9 cellular contexts compared by ENCODE assay signal in genomic region chr19:38339001-38339400, GRCh38. TPM values are rescaled to one million over a fixed set of nuclear protein-coding genes. Genes with fewer than 3 reads are reported as not detected.
A peak's percentile ranks its signal among the peaks of the same experiment; 100 is the strongest.
DNase-seq lines count a peak whose midpoint lies in the region; ATAC-seq, FAIRE-seq and TF ChIP-seq lines count a peak whose summit lies in the region.
"Not testable (repeated sequence)": the region's sequence is repeated elsewhere in the genome, so short reads cannot be mapped to it uniquely, and the experiment has no call there.
"Had no signal": no experiment of that assay in that cellular context is flagged by ENCODE, and none has a peak within 500 bp of the region (broad histone marks: within the 10 kb centered on the region; RNA-seq: fewer than 3 reads in every experiment).

No MANE protein-coding gene starts in this region.

- dilution Hi-C loops in mammary epithelial cell (cut with HindIII; ENCODE audit: low sequenced_read_pairs), result loop anchor here (5.0 kb wide), 1 partner anchor 73 kb away; no protein-coding TSS in a partner anchor
- dilution Hi-C loops in keratinocyte (cut with MboI; ENCODE audit: extremely low pct_ligation_motif_present, low sequenced_read_pairs), result not testable (repeated sequence)

- TSS peak; percentile 14 for BruUV-seq in Caco-2 (replicated peaks; lab: Mats Ljungman, UMichigan)
- BruUV-seq in mammary epithelial cell (replicated peaks; lab: Mats Ljungman, UMichigan), result not testable (repeated sequence)

- POLR2A ChIA-PET in Caco-2 (lab: Charles Lee), result interaction anchor here (0.5 to 1.9 kb wide), 2 partner anchors 19 to 35 kb away, joined by 5 read pairs; partner anchors contain the start of gene PSMD8
- POLR2A ChIA-PET in RWPE1 (lab: Yijun Ruan, JAX; ENCODE audit: low non-redundant PET); activated CD4-positive, alpha-beta memory T cell treated with anti-CD3 and anti-CD28 coated beads for 36 hours (lab: Charles Lee): not testable (repeated sequence)

- not testable (repeated sequence) for H3K36me3 ChIP-seq in Caco-2 (ENCODE audit: control insufficient read depth, insufficient read depth, low read length); Loucy (ENCODE audit: insufficient read depth, low read length); mammary epithelial cell (ENCODE audit: insufficient read depth, low read length); keratinocyte (ENCODE audit: control insufficient read depth in 2 of 2, extremely low read depth in 1 of 2, insufficient read depth in 2 of 2, low read length in 2 of 2)

- not testable (repeated sequence) for H3K9me1 ChIP-seq in keratinocyte (ENCODE audit: control insufficient read depth, extremely low read depth, insufficient read depth, low read length)

- H3K9me2 ChIP-seq in Loucy (replicated peaks; ENCODE audit: low read depth, low read length), result not testable (repeated sequence)

- not testable (repeated sequence) for TF ChIP-seq CTCF in Caco-2 (IDR thresholded peaks at IDR 0.05; ENCODE audit: insufficient read depth in 1 of 2, low read depth in 1 of 2, low read length in 1 of 2, severe bottlenecking in 1 of 2, unreplicated experiment in 1 of 2); Loucy (conservative IDR thresholded peaks at IDR 0.05; ENCODE audit: low read length); RWPE1 (conservative IDR thresholded peaks at IDR 0.05; ENCODE audit: low read depth); mammary epithelial cell (conservative IDR thresholded peaks at IDR 0.05 in 1 of 2, IDR thresholded peaks at IDR 0.05 in 1 of 2; ENCODE audit: extremely low read depth in 1 of 2, insufficient read depth in 1 of 2, low read depth in 1 of 2, low read length in 2 of 2); keratinocyte (optimal IDR thresholded peaks at IDR 0.05 in 1 of 3, IDR thresholded peaks at IDR 0.05 in 1 of 3, conservative IDR thresholded peaks at IDR 0.05 in 1 of 3; ENCODE audit: extremely low read depth in 1 of 3, insufficient read depth in 2 of 3, low read length in 3 of 3); natural killer cell (IDR thresholded peaks at IDR 0.05)

- intact Hi-C loops in Caco-2 (cut with micrococcal nuclease; ENCODE audit: unreplicated experiment); activated CD4-positive, alpha-beta memory T cell treated with anti-CD3 and anti-CD28 coated beads for 36 hours (cut with micrococcal nuclease): not testable (repeated sequence)
- intact Hi-C loops in mammary epithelial cell (cut with micrococcal nuclease) (loop anchor here (10.0 kb wide), 1 partner anchor 344 kb away; no protein-coding TSS in a partner anchor), natural killer cell (cut with micrococcal nuclease) (loop anchor here (10.0 kb wide), 1 partner anchor 1024 kb away; no protein-coding TSS in a partner anchor)

- H3K9me3 Mint-ChIP-seq in Caco-2 (ENCODE audit: unreplicated experiment); activated CD4-positive, alpha-beta memory T cell treated with anti-CD3 and anti-CD28 coated beads for 36 hours; natural killer cell; stimulated activated naive CD8-positive, alpha-beta T cell treated with anti-CD3 and anti-CD28 coated beads, Interleukin-15, Interleukin-2, amounts not matched to agents 100 ng/mL and 50 ng/mL, for 24 hours: not testable (repeated sequence)

- peak overlapping the region; percentile 12 for H3K4me2 ChIP-seq in Loucy (ENCODE audit: low read depth, low read length, poor library complexity, severe bottlenecking)
- not testable (repeated sequence) for H3K4me2 ChIP-seq in mammary epithelial cell (ENCODE audit: insufficient read depth, low read depth, low read length); keratinocyte (ENCODE audit: control insufficient read depth, extremely low read depth, insufficient read depth, low read depth, low read length)

- H3K36me3 Mint-ChIP-seq in Caco-2 (ENCODE audit: insufficient read depth, unreplicated experiment), result peaks cover 21% of the 10 kb centered on the region
- not testable (repeated sequence) for H3K36me3 Mint-ChIP-seq in activated CD4-positive, alpha-beta memory T cell treated with anti-CD3 and anti-CD28 coated beads for 36 hours; natural killer cell; stimulated activated naive CD8-positive, alpha-beta T cell treated with anti-CD3 and anti-CD28 coated beads, Interleukin-15, Interleukin-2, amounts not matched to agents 100 ng/mL and 50 ng/mL, for 24 hours (ENCODE audit: low read depth)

- 0 out of 2 replicates have a peak overlapping the region, but pooled peaks have one; percentile 36 for H3K27ac ChIP-seq in RWPE1
- H3K27ac ChIP-seq in mammary epithelial cell (ENCODE audit: insufficient read depth, low read depth, low read length); keratinocyte (ENCODE audit: control insufficient read depth, insufficient read depth, low read length): not testable (repeated sequence)

- not testable (repeated sequence) for H3K79me2 ChIP-seq in Loucy (ENCODE audit: insufficient read depth, low read length); mammary epithelial cell (ENCODE audit: insufficient read depth, low read length); keratinocyte (ENCODE audit: control insufficient read depth, insufficient read depth, low read length)

- not testable (repeated sequence) for H3K4me3 ChIP-seq in Caco-2 (ENCODE audit: low read depth, low read length); Loucy (ENCODE audit: low read length, poor library complexity, severe bottlenecking); mammary epithelial cell (replicated peaks in 1 of 3; ENCODE audit: insufficient read depth in 1 of 3, low read depth in 2 of 3, low read length in 3 of 3); keratinocyte (ENCODE audit: control insufficient read depth in 2 of 3, extremely low read depth in 1 of 3, insufficient read depth in 2 of 3, low read depth in 1 of 3, low read length in 3 of 3)

- DNase-seq in Caco-2, result peak; percentile 69 to 83
- not testable (repeated sequence) for DNase-seq in RWPE1 (ENCODE audit: low spot score); activated CD4-positive, alpha-beta memory T cell treated with anti-CD3 and anti-CD28 coated beads for 36 hours; mammary epithelial cell; keratinocyte (ENCODE audit: low read depth, low spot score); natural killer cell

- H3K9ac ChIP-seq in Loucy (ENCODE audit: low read depth, low read length, poor library complexity, severe bottlenecking); mammary epithelial cell (ENCODE audit: insufficient read depth, low read length); keratinocyte (ENCODE audit: control insufficient read depth, extremely low read depth, insufficient read depth, low read length): not testable (repeated sequence)

- WGBS in mammary epithelial cell (ENCODE audit: low coverage, missing lambda C conversion rate), result 39% methylated on average over 4 of the region's 4 CpGs

- H3K27ac Mint-ChIP-seq in Caco-2 (ENCODE audit: unreplicated experiment), result peak overlapping the region; percentile 77
- H3K27ac Mint-ChIP-seq in activated CD4-positive, alpha-beta memory T cell treated with anti-CD3 and anti-CD28 coated beads for 36 hours; natural killer cell; stimulated activated naive CD8-positive, alpha-beta T cell treated with anti-CD3 and anti-CD28 coated beads, Interleukin-15, Interleukin-2, amounts not matched to agents 100 ng/mL and 50 ng/mL, for 24 hours: not testable (repeated sequence)

- in situ Hi-C loops in mammary epithelial cell (cut with MboI; ENCODE audit: low sequenced_read_pairs in 2 of 2), result loop anchor here in 1 of 2 donors (10.0 to 25.0 kb wide), 2 partner anchors 202 to 434 kb away; partner anchors contain the start of genes SIPA1L3 and WDR87

- H2AFZ ChIP-seq in Loucy (ENCODE audit: low read length); keratinocyte (ENCODE audit: control insufficient read depth, low read length): not testable (repeated sequence)
- peak overlapping the region; percentile 30 for H2AFZ ChIP-seq in mammary epithelial cell (ENCODE audit: low read depth, low read length)

- H3K4me1 ChIP-seq in Caco-2 (peaks cover 21% of the 10 kb centered on the region), mammary epithelial cell (ENCODE audit: insufficient read depth, low read length) (peaks cover 20% of the 10 kb centered on the region), keratinocyte (ENCODE audit: control insufficient read depth, extremely low read depth, insufficient read depth, low read length) (peaks cover 18% of the 10 kb centered on the region)
- not testable (repeated sequence) for H3K4me1 ChIP-seq in Loucy (ENCODE audit: insufficient read depth, low read length, poor library complexity, severe bottlenecking)

- peak; percentile 75 for FAIRE-seq in keratinocyte (lab: Jason Lieb, UNC)

- H3K4me1 Mint-ChIP-seq in Caco-2 (ENCODE audit: low read depth, unreplicated experiment); activated CD4-positive, alpha-beta memory T cell treated with anti-CD3 and anti-CD28 coated beads for 36 hours (ENCODE audit: low read depth); stimulated activated naive CD8-positive, alpha-beta T cell treated with anti-CD3 and anti-CD28 coated beads, Interleukin-15, Interleukin-2, amounts not matched to agents 100 ng/mL and 50 ng/mL, for 24 hours (ENCODE audit: low read depth): not testable (repeated sequence)
- H3K4me1 Mint-ChIP-seq in natural killer cell, result peaks cover 18 to 41% of the 10 kb centered on the region in 2 donors

- H3K9me3 ChIP-seq in Caco-2; Loucy (ENCODE audit: insufficient read depth, low read depth, low read length); mammary epithelial cell (replicated peaks; ENCODE audit: insufficient read depth, low read length); keratinocyte (ENCODE audit: control insufficient read depth, low read depth, low read length): not testable (repeated sequence)

- not testable (repeated sequence) for H3K27me3 ChIP-seq in Caco-2 (replicated peaks; ENCODE audit: control insufficient read depth, insufficient read depth, low read length); Loucy (ENCODE audit: insufficient read depth, low read length, poor library complexity, severe bottlenecking); mammary epithelial cell (ENCODE audit: insufficient read depth, low read length); keratinocyte (ENCODE audit: control insufficient read depth, extremely low read depth, insufficient read depth, low read length)

- not testable (repeated sequence) for H3F3A ChIP-seq in Loucy (ENCODE audit: low read depth)

- H4K20me1 ChIP-seq in Loucy (ENCODE audit: insufficient read depth, low read length, poor library complexity, severe bottlenecking); mammary epithelial cell (ENCODE audit: insufficient read depth, low read length); keratinocyte (ENCODE audit: control insufficient read depth, extremely low read depth, insufficient read depth, low read length): not testable (repeated sequence)

- peak overlapping the region; percentile 52 for H3K4me3 Mint-ChIP-seq in Caco-2 (ENCODE audit: unreplicated experiment)
- peak overlapping the region; percentile 31 for H3K4me3 Mint-ChIP-seq in activated CD4-positive, alpha-beta memory T cell treated with anti-CD3 and anti-CD28 coated beads for 36 hours
- peak overlapping the region; percentile 49 for H3K4me3 Mint-ChIP-seq in natural killer cell
- peak overlapping the region; percentile 21 for H3K4me3 Mint-ChIP-seq in stimulated activated naive CD8-positive, alpha-beta T cell treated with anti-CD3 and anti-CD28 coated beads, Interleukin-15, Interleukin-2, amounts not matched to agents 100 ng/mL and 50 ng/mL, for 24 hours

- not testable (repeated sequence) for ATAC-seq in natural killer cell

- not testable (repeated sequence) for H3K27me3 Mint-ChIP-seq in Caco-2 (ENCODE audit: insufficient read depth, unreplicated experiment); activated CD4-positive, alpha-beta memory T cell treated with anti-CD3 and anti-CD28 coated beads for 36 hours; natural killer cell (ENCODE audit: low read depth in 2 of 2); stimulated activated naive CD8-positive, alpha-beta T cell treated with anti-CD3 and anti-CD28 coated beads, Interleukin-15, Interleukin-2, amounts not matched to agents 100 ng/mL and 50 ng/mL, for 24 hours

- CTCF ChIA-PET in Caco-2 (lab: Charles Lee), result interaction anchor here (0.7 to 1.2 kb wide), 2 partner anchors 64 to 344 kb away, joined by 3 read pairs; partner anchors contain the start of gene FAM98C
- CTCF ChIA-PET in RWPE1 (lab: Yijun Ruan, JAX), result interaction anchor here (0.7 kb wide), 2 partner anchors 15 to 70 kb away, joined by 3 read pairs; no protein-coding TSS in a partner anchor
- CTCF ChIA-PET in activated CD4-positive, alpha-beta memory T cell treated with anti-CD3 and anti-CD28 coated beads for 36 hours (lab: Charles Lee), result interaction anchor here (0.7 to 2.0 kb wide), 3 partner anchors 35 to 96 kb away, joined by 3 to 7 read pairs (median 6); partner anchors contain the start of gene PSMD8
- CTCF ChIA-PET in mammary epithelial cell (lab: Charles Lee; ENCODE audit: low non-redundant PET), result not testable (repeated sequence)

RNA-seq across cellular contexts. Expression of gene CATSPERG, which starts 3.4 kb away (rescaled TPM):
- total RNA-seq in Caco-2 (2022) (12.4 and 14.0 TPM in 2 replicates), mammary epithelial cell (1 to 10 TPM in 1 of 2 donors, under 1 TPM in 1; 0.83 to 2.8 TPM), natural killer cell (10 to 100 TPM; 16.6 to 29.2 (median 25.6) TPM)
- total RNA-seq in activated CD4-positive, alpha-beta memory T cell treated with anti-CD3 and anti-CD28 coated beads for 36 hours, result 1 to 10 TPM; 3.3 to 3.4 TPM
- polyA plus RNA-seq in mammary epithelial cell (0.96 TPM), keratinocyte (0.21 to 0.73 TPM (median 0.35 TPM) in 3 replicates)
- polyA minus RNA-seq in mammary epithelial cell (not detected), keratinocyte (1.2 to 1.5 TPM in 2 of 3 replicates, not detected in the other)
- polyA plus RNA-seq in keratinocyte (2011; ENCODE audit: low read depth), result 2.3 TPM
- polyA plus RNA-seq in keratinocyte (2011; cell fraction: cytosol; rRNA removed), result 0.28 TPM in 1 of 2 replicates, not detected in the other
- 1.5 and 3.3 TPM in 2 replicates for polyA plus RNA-seq in keratinocyte (2011; cell fraction: nucleus; rRNA removed)
- polyA plus RNA-seq in keratinocyte (2012; ENCODE audit: low replicate concordance), result 0.28 and 2.7 TPM in 2 replicates
- 3.5 TPM for polyA minus RNA-seq in keratinocyte (2011; cell fraction: cytosol; rRNA and poly(A)+ RNA removed)
- 1.7 and 2.1 TPM in 2 replicates for polyA minus RNA-seq in keratinocyte (2011; cell fraction: nucleus; rRNA and poly(A)+ RNA removed)

RNA-seq across cellular contexts. Expression of gene KCNK6, which starts 19.4 kb away (rescaled TPM):
- total RNA-seq in Caco-2 (2022), result 6.1 and 7.8 TPM in 2 replicates
- total RNA-seq in activated CD4-positive, alpha-beta memory T cell treated with anti-CD3 and anti-CD28 coated beads for 36 hours, result 1 to 10 TPM; 9.2 to 9.9 TPM
- 10 to 100 TPM; 14.2 to 46.6 TPM for total RNA-seq in mammary epithelial cell
- 17.8 TPM for polyA plus RNA-seq in mammary epithelial cell
- polyA minus RNA-seq in mammary epithelial cell, result 3.0 TPM
- 23.9 to 33.7 TPM (median 29.1 TPM) in 3 replicates for polyA plus RNA-seq in keratinocyte
- polyA plus RNA-seq in keratinocyte (2011; ENCODE audit: low read depth), result 17.5 TPM
- 23.3 and 23.8 TPM in 2 replicates for polyA plus RNA-seq in keratinocyte (2011; cell fraction: cytosol; rRNA removed)
- 65.9 and 66.2 TPM in 2 replicates for polyA plus RNA-seq in keratinocyte (2011; cell fraction: nucleus; rRNA removed)
- 34.3 and 38.5 TPM in 2 replicates for polyA plus RNA-seq in keratinocyte (2012; ENCODE audit: low replicate concordance)
- polyA minus RNA-seq in keratinocyte, result 17.3 to 23.6 TPM (median 23.1 TPM) in 3 replicates
- 14.8 TPM for polyA minus RNA-seq in keratinocyte (2011; cell fraction: cytosol; rRNA and poly(A)+ RNA removed)
- 19.3 and 32.0 TPM in 2 replicates for polyA minus RNA-seq in keratinocyte (2011; cell fraction: nucleus; rRNA and poly(A)+ RNA removed)
- total RNA-seq in natural killer cell, result 1 to 10 TPM; 2.1 to 6.2 (median 2.5) TPM

RNA-seq across cellular contexts. Expression of gene YIF1B, which starts 23.3 kb away (rescaled TPM):
- 61.7 and 66.7 TPM in 2 replicates for total RNA-seq in Caco-2 (2022)
- total RNA-seq in activated CD4-positive, alpha-beta memory T cell treated with anti-CD3 and anti-CD28 coated beads for 36 hours, result 10 to 100 TPM; 79.7 to 82.3 TPM
- 10 to 100 TPM; 43.8 to 74.7 TPM for total RNA-seq in mammary epithelial cell
- polyA plus RNA-seq in mammary epithelial cell, result 44.8 TPM
- polyA minus RNA-seq in mammary epithelial cell, result 20.7 TPM
- 38.1 to 66.5 TPM (median 47.6 TPM) in 3 replicates for polyA plus RNA-seq in keratinocyte
- 7.4 TPM for polyA plus RNA-seq in keratinocyte (2011; ENCODE audit: low read depth)
- polyA plus RNA-seq in keratinocyte (2011; cell fraction: cytosol; rRNA removed), result 29.0 and 58.3 TPM in 2 replicates
- 25.8 and 36.8 TPM in 2 replicates for polyA plus RNA-seq in keratinocyte (2011; cell fraction: nucleus; rRNA removed)
- polyA plus RNA-seq in keratinocyte (2012; ENCODE audit: low replicate concordance), result 26.1 and 50.0 TPM in 2 replicates
- 40.3 to 62.6 TPM (median 40.9 TPM) in 3 replicates for polyA minus RNA-seq in keratinocyte
- polyA minus RNA-seq in keratinocyte (2011; cell fraction: cytosol; rRNA and poly(A)+ RNA removed), result 51.8 TPM
- 12.3 and 12.4 TPM in 2 replicates for polyA minus RNA-seq in keratinocyte (2011; cell fraction: nucleus; rRNA and poly(A)+ RNA removed)
- 10 to 100 TPM; 23.2 to 28.4 (median 24.1) TPM for total RNA-seq in natural killer cell

RNA-seq across cellular contexts. Expression of gene C19orf33, which starts 35.0 kb away (rescaled TPM):
- total RNA-seq in Caco-2 (2022) (12.7 and 18.6 TPM in 2 replicates), mammary epithelial cell (100 to 1,000 TPM in 1 of 2 donors, 10 to 100 TPM in 1; 39.7 to 162 TPM), natural killer cell (1 to 10 TPM in 2 of 3 donors, not detected in 1; 1.5 to 4.0 TPM)
- not detected for total RNA-seq in activated CD4-positive, alpha-beta memory T cell treated with anti-CD3 and anti-CD28 coated beads for 36 hours
- polyA plus RNA-seq in mammary epithelial cell (445 TPM), keratinocyte (302 to 496 TPM (median 366 TPM) in 3 replicates)
- polyA minus RNA-seq in mammary epithelial cell (5.5 TPM), keratinocyte (35.2 to 58.7 TPM (median 44.3 TPM) in 3 replicates)
- polyA plus RNA-seq in keratinocyte (2011; ENCODE audit: low read depth), result 241 TPM
- polyA plus RNA-seq in keratinocyte (2011; cell fraction: cytosol; rRNA removed), result 214 and 781 TPM in 2 replicates
- polyA plus RNA-seq in keratinocyte (2011; cell fraction: nucleus; rRNA removed), result 102 and 139 TPM in 2 replicates
- 360 and 816 TPM in 2 replicates for polyA plus RNA-seq in keratinocyte (2012; ENCODE audit: low replicate concordance)
- 220 TPM for polyA minus RNA-seq in keratinocyte (2011; cell fraction: cytosol; rRNA and poly(A)+ RNA removed)
- polyA minus RNA-seq in keratinocyte (2011; cell fraction: nucleus; rRNA and poly(A)+ RNA removed), result 42.0 and 55.5 TPM in 2 replicates
- total RNA-seq: CD8-positive, alpha-beta memory T cell had no signal

RNA-seq across cellular contexts. Expression of gene PSMD8, which starts 35.4 kb away (rescaled TPM):
- total RNA-seq in Caco-2 (2022) (264 and 274 TPM in 2 replicates), mammary epithelial cell (100 to 1,000 TPM; 247 to 401 TPM), natural killer cell (100 to 1,000 TPM; 109 to 115 (median 109) TPM)
- 100 to 1,000 TPM; 214 to 224 TPM for total RNA-seq in activated CD4-positive, alpha-beta memory T cell treated with anti-CD3 and anti-CD28 coated beads for 36 hours
- polyA plus RNA-seq in mammary epithelial cell (458 TPM), keratinocyte (346 to 528 TPM (median 350 TPM) in 3 replicates)
- polyA minus RNA-seq in mammary epithelial cell (202 TPM), keratinocyte (251 to 377 TPM (median 251 TPM) in 3 replicates)
- 76.8 TPM for polyA plus RNA-seq in keratinocyte (2011; ENCODE audit: low read depth)
- 357 and 365 TPM in 2 replicates for polyA plus RNA-seq in keratinocyte (2011; cell fraction: cytosol; rRNA removed)
- 215 and 228 TPM in 2 replicates for polyA plus RNA-seq in keratinocyte (2011; cell fraction: nucleus; rRNA removed)
- 250 and 304 TPM in 2 replicates for polyA plus RNA-seq in keratinocyte (2012; ENCODE audit: low replicate concordance)
- 190 TPM for polyA minus RNA-seq in keratinocyte (2011; cell fraction: cytosol; rRNA and poly(A)+ RNA removed)
- polyA minus RNA-seq in keratinocyte (2011; cell fraction: nucleus; rRNA and poly(A)+ RNA removed), result 80.1 and 90.7 TPM in 2 replicates
